8 cellular contexts compared by ENCODE assay signal in genomic region chr1:35451125-35451528, GRCh38.
DNase-seq lines count a peak whose midpoint lies in the region; ATAC-seq and TF ChIP-seq lines count a peak whose summit lies in the region.

No MANE protein-coding gene starts in this region.

- CTCF ChIA-PET in activated naive CD4-positive, alpha-beta T cell treated with anti-CD3 and anti-CD28 coated beads, Interleukin-2, amount 10 ng/mL, durations not matched to agents 7 days and 5 days (lab: Charles Lee) = interaction anchor here (0.6 to 10.8 kb wide), 27 partner anchors 9 to 277 kb away, joined by 3 to 171 read pairs (median 6); partner anchors contain the start of genes KIAA0319L, NCDN and TFAP2E

- no peaks in the 10 kb centered on the region for H3K9me3 ChIP-seq in SK-N-MC (ENCODE audit: low read depth, low read length)

- H3K27me3 Mint-ChIP-seq in activated naive CD4-positive, alpha-beta T cell treated with anti-CD3 and anti-CD28 coated beads, Interleukin-2, amount 10 ng/mL, durations not matched to agents 7 days and 5 days = no peaks in the 10 kb centered on the region
- peaks cover 3% of the 10 kb centered on the region for H3K27me3 Mint-ChIP-seq in glutamatergic neuron (ENCODE audit: unreplicated experiment)

- no peak overlapping the region; the same call in 1 of the 2 replicates for H3K4me3 ChIP-seq in SK-N-MC

- intact Hi-C loops in posterior vena cava (cut with DNase I) = loop anchor here (2.0 to 5.0 kb wide), 4 partner anchors 110 to 321 kb away; no protein-coding TSS in a partner anchor

- H3K27ac ChIP-seq in SK-N-MC = peak overlapping the region; percentile 94

- H3K27ac Mint-ChIP-seq in activated naive CD4-positive, alpha-beta T cell treated with anti-CD3 and anti-CD28 coated beads, Interleukin-2, amount 10 ng/mL, durations not matched to agents 7 days and 5 days = peak overlapping the region; percentile 80
- no peak overlapping the region for H3K27ac Mint-ChIP-seq in glutamatergic neuron (ENCODE audit: unreplicated experiment)

- H3K9ac ChIP-seq in SK-N-MC (ENCODE audit: insufficient read length) = no peak overlapping the region

- peaks cover 23% of the 10 kb centered on the region for H3K4me1 Mint-ChIP-seq in activated naive CD4-positive, alpha-beta T cell treated with anti-CD3 and anti-CD28 coated beads, Interleukin-2, amount 10 ng/mL, durations not matched to agents 7 days and 5 days
- peaks cover 3% of the 10 kb centered on the region for H3K4me1 Mint-ChIP-seq in glutamatergic neuron (ENCODE audit: low read depth, unreplicated experiment)

- H3K36me3 ChIP-seq in SK-N-MC (ENCODE audit: insufficient read depth, low read length) = peaks cover 7% of the 10 kb centered on the region; the same call in 1 of the 2 replicates

- H3K9me3 Mint-ChIP-seq in activated naive CD4-positive, alpha-beta T cell treated with anti-CD3 and anti-CD28 coated beads, Interleukin-2, amount 10 ng/mL, durations not matched to agents 7 days and 5 days = no peaks in the 10 kb centered on the region
- H3K9me3 Mint-ChIP-seq in glutamatergic neuron (ENCODE audit: unreplicated experiment) = no peaks in the 10 kb centered on the region

- peak; percentile 74 for TF ChIP-seq CTCF in glutamatergic neuron (IDR thresholded peaks at IDR 0.05; ENCODE audit: partially characterized antibody, unreplicated experiment)

- no peak overlapping the region for H3K4me3 Mint-ChIP-seq in activated naive CD4-positive, alpha-beta T cell treated with anti-CD3 and anti-CD28 coated beads, Interleukin-2, amount 10 ng/mL, durations not matched to agents 7 days and 5 days
- H3K4me3 Mint-ChIP-seq in glutamatergic neuron (ENCODE audit: unreplicated experiment) = no peak overlapping the region

- H3K36me3 Mint-ChIP-seq in activated naive CD4-positive, alpha-beta T cell treated with anti-CD3 and anti-CD28 coated beads, Interleukin-2, amount 10 ng/mL, durations not matched to agents 7 days and 5 days = peaks cover 40% of the 10 kb centered on the region
- no peaks in the 10 kb centered on the region for H3K36me3 Mint-ChIP-seq in glutamatergic neuron (ENCODE audit: unreplicated experiment)

- no peak for ATAC-seq in GM21360 (IDR thresholded peaks at IDR 0.05; ENCODE audit: unreplicated experiment)

- peak; percentile 34 for DNase-seq in GM04503 (ENCODE audit: low read depth)
- peak; percentile 76 for DNase-seq in Kasumi-1 (lab: John Stamatoyannopoulos, UW)
- DNase-seq in SK-N-MC (ENCODE audit: low read depth, low spot score) = no peak
- peak; percentile 87 for DNase-seq in activated naive CD4-positive, alpha-beta T cell treated with anti-CD3 and anti-CD28 coated beads, Interleukin-2, amount 10 ng/mL, durations not matched to agents 7 days and 5 days
- DNase-seq in glutamatergic neuron = peak; percentile 90
- peak; percentile 94 for DNase-seq in posterior vena cava (ENCODE audit: low spot score)
- DNase-seq in ureter (ENCODE audit: low spot score) = peak; percentile 83
